In the genomic region with DNA sequence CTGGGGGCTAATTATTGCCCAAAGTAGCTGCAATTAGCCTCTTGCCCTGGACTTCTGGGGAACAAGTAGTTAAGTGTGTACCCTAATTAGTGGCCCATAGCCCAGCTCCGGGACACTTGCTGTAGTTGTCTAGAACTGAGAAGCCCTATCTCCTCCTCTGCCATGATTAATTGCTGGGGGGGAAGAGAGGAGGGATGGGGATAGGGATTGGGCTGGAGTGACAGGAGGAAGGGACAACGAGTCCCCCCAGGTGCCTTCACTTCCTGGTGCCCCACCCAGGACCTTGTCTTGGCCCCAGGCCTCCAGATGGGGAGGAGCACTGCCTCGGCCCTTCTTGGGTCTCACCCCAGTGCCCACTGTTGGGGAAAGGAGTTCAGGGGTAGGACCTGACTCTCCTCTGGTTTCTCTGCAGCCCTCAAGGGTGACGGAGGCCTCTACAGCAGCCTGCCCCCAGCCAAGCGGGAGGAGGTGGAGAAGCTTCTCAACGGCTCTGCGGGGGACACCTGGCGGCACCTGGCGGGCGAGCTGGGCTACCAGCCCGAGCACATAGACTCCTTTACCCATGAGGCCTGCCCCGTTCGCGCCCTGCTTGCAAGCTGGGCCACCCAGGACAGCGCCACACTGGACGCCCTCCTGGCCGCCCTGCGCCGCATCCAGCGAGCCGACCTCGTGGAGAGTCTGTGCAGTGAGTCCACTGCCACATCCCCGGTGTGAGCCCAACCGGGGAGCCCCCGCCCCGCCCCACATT, we compare ENCODE assay signal across 28 cellular contexts. TPM values are rescaled to one million over a fixed set of nuclear protein-coding genes. Genes with fewer than 3 reads are reported as not detected.
DNase-seq lines count a peak whose midpoint lies in the region; ATAC-seq, FAIRE-seq and TF ChIP-seq lines count a peak whose summit lies in the region.
"Had no signal": no experiment of that assay in that cellular context is flagged by ENCODE, and none has a peak within 500 bp of the region (broad histone marks: within the 10 kb centered on the region; RNA-seq: fewer than 3 reads in every experiment).

No MANE protein-coding gene starts in this region.

- no TSS peak for BruUV-seq in K562 (replicated peaks; lab: Mats Ljungman, UMichigan)

- no peak overlapping the region for H3K18ac ChIP-seq in mesendoderm (ENCODE audit: low read length)

- no peaks in the 10 kb centered on the region for H3K9me1 ChIP-seq in K562 (ENCODE audit: control insufficient read depth, insufficient read depth, low read length)

- CTCF ChIA-PET in K562 (lab: Yijun Ruan, JAX; ENCODE audit: low intra/inter-chr PET ratio) = no interaction called here

- H3K36me3 ChIP-seq in K562 (ENCODE audit: control insufficient read depth, insufficient read depth, low read length) = no peaks in the 10 kb centered on the region
- H3K36me3 ChIP-seq in mesendoderm (ENCODE audit: control insufficient read depth, insufficient read depth, low read length) = no peaks in the 10 kb centered on the region
- H3K36me3 ChIP-seq in breast epithelium = no peaks in the 10 kb centered on the region
- H3K36me3 ChIP-seq: colonic mucosa, heart left ventricle, stomach, thyroid gland had no signal

- peaks cover 4% of the 10 kb centered on the region; the same call in 1 of the 2 replicates for H4K20me1 ChIP-seq in K562 (replicated peaks; ENCODE audit: control insufficient read depth, insufficient read depth, low read length)

- WGBS in K562 (ENCODE audit: insufficient coverage, low coverage, missing lambda C conversion rate) = 49% methylated on average over 14 of the region's 26 CpGs
- WGBS in mesendoderm (ENCODE audit: extremely low coverage, insufficient coverage, low lambda C conversion rate) = no CpG with 5 or more reads among the region's 26 CpGs

- no peak overlapping the region for H2BK120ac ChIP-seq in mesendoderm (ENCODE audit: low read depth, low read length)

- H3K4me3 ChIP-seq in K562 = no peak overlapping the region
- H3K4me3 ChIP-seq in mesendoderm (ENCODE audit: low read length) = no peak overlapping the region
- no peak overlapping the region for H3K4me3 ChIP-seq in breast epithelium
- H3K4me3 ChIP-seq: colonic mucosa, heart left ventricle, skin epidermis, stomach, thyroid gland had no signal

- H3K56ac ChIP-seq in mesendoderm (ENCODE audit: low read length) = peak overlapping the region; percentile 32

- H3K79me2 ChIP-seq in K562 (ENCODE audit: control insufficient read depth, insufficient read depth, low read length) (no peaks in the 10 kb centered on the region), mesendoderm (ENCODE audit: control insufficient read depth, insufficient read depth, low read length) (no peaks in the 10 kb centered on the region)

- FAIRE-seq in K562 (lab: Jason Lieb, UNC) (no peak), urothelium cell line (lab: Jason Lieb, UNC) (no peak)
- FAIRE-seq: TTC549 had no signal

- H2BK15ac ChIP-seq in mesendoderm (replicated peaks; ENCODE audit: low read depth) = no peak overlapping the region

- H3K4me2 ChIP-seq in K562 (ENCODE audit: insufficient read depth, low read length) (no peak overlapping the region), mesendoderm (ENCODE audit: low read length) (no peak overlapping the region)

- TF ChIP-seq EP300 in K562 (IDR thresholded peaks at IDR 0.05; ENCODE audit: low read length) = no peak

- no peak overlapping the region for H3K23ac ChIP-seq in mesendoderm (ENCODE audit: low read length)

- ATAC-seq in K562 = no peak; the same call in 1 of the 3 replicates
- no peak for ATAC-seq in GM19328 (IDR thresholded peaks at IDR 0.05; ENCODE audit: unreplicated experiment)
- no peak for ATAC-seq in GM21367 (IDR thresholded peaks at IDR 0.05; ENCODE audit: unreplicated experiment)
- ATAC-seq: activated CD4-positive, CD25-positive, alpha-beta regulatory T cell treated with anti-CD3 and anti-CD28 coated beads, Interleukin-2, amount 50 U/mL, for 24 hours; effector memory CD8-positive, alpha-beta T cell; heart left ventricle; left lobe of liver had no signal

- H2BK5ac ChIP-seq in mesendoderm (ENCODE audit: low read length) = no peak overlapping the region

- H3K79me1 ChIP-seq in mesendoderm (ENCODE audit: low read length) = no peaks in the 10 kb centered on the region

- H4K8ac ChIP-seq in mesendoderm (ENCODE audit: low read depth, low read length) = no peak overlapping the region

- H3K27ac ChIP-seq in K562 (ENCODE audit: extremely low read depth, low read depth, low read length) (no peak overlapping the region), mesendoderm (ENCODE audit: low read depth, low read length) (no peak overlapping the region), breast epithelium (peak overlapping the region in 1 of 2 donors; percentile 94)
- H3K27ac ChIP-seq: colonic mucosa, thyroid gland had no signal

- POLR2A ChIA-PET in K562 (lab: Yijun Ruan, JAX) = no interaction called here

- H3K9me3 ChIP-seq in K562 (replicated peaks; ENCODE audit: control insufficient read depth, insufficient read depth, low read depth, low read length) (no peaks in the 10 kb centered on the region), breast epithelium (no peaks in the 10 kb centered on the region)
- H3K9me3 ChIP-seq: Caco-2, colonic mucosa, heart left ventricle, stomach, thyroid gland had no signal

- H2AK5ac ChIP-seq in mesendoderm (ENCODE audit: low read length) = no peak overlapping the region

- TF ChIP-seq RAD21 in K562 (CRISPR knock-in tag; conservative IDR thresholded peaks at IDR 0.05 in 1 of 2, IDR thresholded peaks at IDR 0.05 in 1 of 2) = no peak

- H3K4me1 ChIP-seq in K562 (replicated peaks in 1 of 2; ENCODE audit: control insufficient read depth in 2 of 2, insufficient read depth in 2 of 2, low read length in 2 of 2) (peaks cover 14 to 27% of the 10 kb centered on the region in 2 experiments), mesendoderm (ENCODE audit: control insufficient read depth, low read depth, low read length) (peaks cover 8% of the 10 kb centered on the region), breast epithelium (peaks cover 30 to 34% of the 10 kb centered on the region in 2 donors)

- H3K9ac ChIP-seq in K562 (ENCODE audit: insufficient read depth in 1 of 2, low read depth in 2 of 2, low read length in 2 of 2) (peak overlapping the region in 1 of 2 experiments; percentile 35; a peak in 1 of 4 replicates), mesendoderm (ENCODE audit: low read length) (no peak overlapping the region)

- no peak overlapping the region for H3K4ac ChIP-seq in mesendoderm (ENCODE audit: low read depth, low read length)

- TF ChIP-seq POLR2A in K562 (conservative IDR thresholded peaks at IDR 0.05) (no peak), breast epithelium (IDR thresholded peaks at IDR 0.05) (no peak)

- H3K27me3 ChIP-seq in K562 (ENCODE audit: control insufficient read depth in 2 of 2, insufficient read depth in 2 of 2, low read length in 2 of 2) (peaks cover 5 to 41% of the 10 kb centered on the region in 2 experiments; a peak in 3 of 5 replicates), mesendoderm (ENCODE audit: insufficient read depth, low read length, poor library complexity) (no peaks in the 10 kb centered on the region), breast epithelium (no peaks in the 10 kb centered on the region)
- H3K27me3 ChIP-seq: colonic mucosa, thyroid gland had no signal

- intact Hi-C loops in K562 (cut with micrococcal nuclease) (no loop called here), breast epithelium (cut with DNase I; ENCODE audit: low total_unique reads) (no loop called here)

- peak; percentile 5 for DNase-seq in 8988T
- peak; percentile 25 for DNase-seq in GM10266 (ENCODE audit: extremely low spot score)
- DNase-seq in K562 (ENCODE audit: extremely low read depth in 1 of 4, low spot score in 3 of 4) = no peak
- peak; percentile 48 for DNase-seq in mesendoderm
- no peak for DNase-seq in breast epithelium (ENCODE audit: low spot score in 2 of 2)
- no peak for DNase-seq in urothelium cell line (ENCODE audit: low spot score)
- DNase-seq: ACHN; activated CD4-positive, alpha-beta T cell treated with anti-CD3 and anti-CD28 coated beads, Interleukin-2, amount 50 U/mL, for 48 hours; activated naive CD4-positive, alpha-beta T cell treated with anti-CD3 and anti-CD28 coated beads, Interleukin-2, amount 10 ng/mL, durations not matched to agents 7 days and 5 days; colonic mucosa; effector memory CD8-positive, alpha-beta T cell; GOT3; heart left ventricle; NCI-H1105; NCI-H2029 treated with DMSO at 0.1 percent for 48 hours; NCI-H226; NCI-H774; nucleus accumbens; stomach; thyroid gland had no signal

- TF ChIP-seq CTCF in GM10266 (IDR thresholded peaks at IDR 0.05; ENCODE audit: control insufficient read depth, insufficient read depth, low read depth, missing control alignments) = no peak
- peak in 1 of 3 experiments; percentile 23; a peak in 1 of 6 replicates for TF ChIP-seq CTCF in K562 (IDR thresholded peaks at IDR 0.05 in 2 of 3, conservative IDR thresholded peaks at IDR 0.05 in 1 of 3; ENCODE audit: insufficient read depth in 2 of 3, low read depth in 1 of 3, low read length in 3 of 3)
- no peak for TF ChIP-seq CTCF in breast epithelium (IDR thresholded peaks at IDR 0.05)

- H4K5ac ChIP-seq in mesendoderm (ENCODE audit: low read length) = no peak overlapping the region

- H2AFZ ChIP-seq in K562 (ENCODE audit: low read depth, low read length) = no peak overlapping the region

- in situ Hi-C loops in K562 (cut with MboI) = no loop called here

RNA-seq across cellular contexts. Expression of a gene that starts 17.4 kb away (rescaled TPM):
- 0.53 TPM in 1 of 2 replicates, not detected in the other for total RNA-seq in K562 (2011; cell fraction: chromatin; rRNA removed; ENCODE audit: low replicate concordance)
- total RNA-seq in K562 (2011; cell fraction: nucleolus; rRNA removed) = 0.53 and 0.67 TPM in 2 replicates
- 0.29 and 0.46 TPM in 2 replicates for total RNA-seq in K562 (2011; cell fraction: nucleoplasm; rRNA removed)
- total RNA-seq in K562 (2014; rRNA removed) (0.08 and 0.23 TPM in 2 replicates), K562 (2014; rRNA removed; fragmentation: Illumina TruSeq; extraction: Trizol) (not detected in 2 replicates), K562 (2015; rRNA removed; fragmentation: Illumina TruSeq; extraction: Trizol) (not detected in 2 replicates), K562 (2021) (0.09 and 0.11 TPM in 2 replicates), breast epithelium (10 to 100 TPM in 2 of 3 donors, 1 to 10 TPM in 1; 3.4 to 27.8 (median 17.7) TPM)
- polyA plus RNA-seq in K562 (2011; rRNA removed) (0.13 and 0.14 TPM in 2 replicates), K562 (2014; fragmentation: Illumina TruSeq; extraction: Trizol) (0.04 and 0.07 TPM in 2 replicates), K562 (2014; fragmentation: Nextera tagmentation; extraction: Ambion mirVana) (not detected), K562 (2014; rRNA removed) (0.11 and 0.20 TPM in 2 replicates)
- 0.16 and 0.18 TPM in 2 replicates for polyA plus RNA-seq in K562 (2011; cell fraction: cytosol; rRNA removed)
- 0.06 and 0.11 TPM in 2 replicates for polyA plus RNA-seq in K562 (2011; cell fraction: nucleus; rRNA removed)
- polyA plus RNA-seq in K562 (2012) = 0.03 and 0.22 TPM in 2 replicates
- polyA minus RNA-seq in K562 (2011; rRNA and poly(A)+ RNA removed) = not detected in 2 replicates
- 0.73 TPM in 1 of 2 replicates, not detected in the other for polyA minus RNA-seq in K562 (2011; cell fraction: cytosol; rRNA and poly(A)+ RNA removed)
- 0.13 TPM in 1 of 2 replicates, not detected in the other for polyA minus RNA-seq in K562 (2011; cell fraction: nucleus; rRNA and poly(A)+ RNA removed)
- 1.8 TPM for polyA plus RNA-seq in mesendoderm (2013, experiment 1 of 2)
- polyA plus RNA-seq in mesendoderm (2013, experiment 2 of 2) = 1.7 TPM
- polyA plus RNA-seq: IgD-negative memory B cell had no signal

Comparison
In these comparisons a context has a peak if more than half of its experiments do, and no peak if none do; other contexts are left out.
1. DNase-seq: peak in 8988T (single experiment), GM10266 (single experiment) and mesendoderm (single experiment); none in K562 (0 of 4), breast epithelium (0 of 2) and urothelium cell line (single experiment).